Comparison of ENCODE assay signal across 15 cellular contexts in genomic region chr14:74426202-74426582, GRCh38. TPM values are rescaled to one million over a fixed set of nuclear protein-coding genes. Genes with fewer than 3 reads are reported as not detected.
A peak's percentile ranks its signal among the peaks of the same experiment; 100 is the strongest.
DNase-seq lines count a peak whose midpoint lies in the region; ATAC-seq and TF ChIP-seq lines count a peak whose summit lies in the region.
"Had no signal": no experiment of that assay in that cellular context is flagged by ENCODE, and none has a peak within 500 bp of the region (broad histone marks: within the 10 kb centered on the region; RNA-seq: fewer than 3 reads in every experiment).

Gene SYNDIG1L (minus strand): TSS chr14:74426210. CDS start chr14:74409744, 16,466 bp downstream.

- POLR2A ChIA-PET in activated naive CD8-positive, alpha-beta T cell treated with anti-CD3 and anti-CD28 coated beads, Interleukin-2, amount 10 ng/mL, durations not matched to agents 7 days and 5 days (lab: Charles Lee) = no interaction called here

- H3K4me2 ChIP-seq in GM23248 (ENCODE audit: unreplicated experiment) = no peak within 1 kb of the TSS

- no peaks in the 10 kb centered on the region for H4K20me1 ChIP-seq in GM23248 (ENCODE audit: insufficient read depth)

- H3K4me3 ChIP-seq in cardiac muscle cell = peak within 1 kb of the TSS; percentile 26
- H3K4me3 ChIP-seq in stomach = peak within 1 kb of the TSS in 3 of 4 donors; percentile 16 to 31 (median 20)
- no peak within 1 kb of the TSS for H3K4me3 ChIP-seq in Peyer's patch
- no peak within 1 kb of the TSS for H3K4me3 ChIP-seq in GM23248
- H3K4me3 ChIP-seq: heart right ventricle had no signal

- H3K9me2 ChIP-seq in GM23248 (ENCODE audit: insufficient read depth) = no peaks in the 10 kb centered on the region

- peaks cover 9% of the 10 kb centered on the region for H3K27me3 ChIP-seq in cardiac muscle cell
- peaks cover 0 to 64% (median 23%) of the 10 kb centered on the region in 3 donors for H3K27me3 ChIP-seq in stomach
- H3K27me3 ChIP-seq in Peyer's patch = no peaks in the 10 kb centered on the region
- H3K27me3 ChIP-seq in GM23248 (replicated peaks; ENCODE audit: insufficient read depth) = peaks cover 36% of the 10 kb centered on the region

- no peaks in the 10 kb centered on the region for H3K9me3 ChIP-seq in cardiac muscle cell (ENCODE audit: low read depth)
- peaks cover 0 to 7% (median 3%) of the 10 kb centered on the region in 4 donors for H3K9me3 ChIP-seq in stomach
- no peaks in the 10 kb centered on the region for H3K9me3 ChIP-seq in Peyer's patch
- H3K9me3 ChIP-seq in GM23248 (ENCODE audit: low read depth) = no peaks in the 10 kb centered on the region

- peaks cover 40% of the 10 kb centered on the region for H3K27me3 Mint-ChIP-seq in activated naive CD8-positive, alpha-beta T cell treated with anti-CD3 and anti-CD28 coated beads, Interleukin-2, amount 10 ng/mL, durations not matched to agents 7 days and 5 days
- peaks cover 15 to 35% (median 19%) of the 10 kb centered on the region in 3 donors for H3K27me3 Mint-ChIP-seq in immature natural killer cell (ENCODE audit: low read depth in 3 of 3)

- H3K9me3 Mint-ChIP-seq in activated naive CD8-positive, alpha-beta T cell treated with anti-CD3 and anti-CD28 coated beads, Interleukin-2, amount 10 ng/mL, durations not matched to agents 7 days and 5 days = no peaks in the 10 kb centered on the region
- H3K9me3 Mint-ChIP-seq in immature natural killer cell = peaks cover 0 to 3% (median 0%) of the 10 kb centered on the region in 6 donors

- TF ChIP-seq POLR2A in stomach (IDR thresholded peaks at IDR 0.05) (no peak), Peyer's patch (IDR thresholded peaks at IDR 0.05) (no peak)

- no peak for TF ChIP-seq EP300 in stomach (IDR thresholded peaks at IDR 0.05)

- H3F3A ChIP-seq in GM23248 (ENCODE audit: insufficient read depth) = no peaks in the 10 kb centered on the region

- 5 to 18% (median 7%) methylated on average over 4 to 33 of the region's 33 CpGs for WGBS in stomach, 5 donors
- 8 to 12% methylated on average over 18 to 29 of the region's 33 CpGs for WGBS in GM23248 (ENCODE audit: low coverage in 1 of 2, low lambda C conversion rate in 2 of 2, missing lambda C conversion rate in 2 of 2), 2 experiments

- TF ChIP-seq CTCF in cardiac muscle cell (IDR thresholded peaks at IDR 0.05; ENCODE audit: low read depth, low read length) = no peak
- no peak for TF ChIP-seq CTCF in stomach (IDR thresholded peaks at IDR 0.05)
- no peak for TF ChIP-seq CTCF in Peyer's patch (IDR thresholded peaks at IDR 0.05)

- H2AFZ ChIP-seq in GM23248 = no peak within 1 kb of the TSS

- no peak for DNase-seq in cardiac muscle cell (ENCODE audit: low read depth in 1 of 2, low spot score in 1 of 2)
- no peak for DNase-seq in Right ventricle myocardium inferior (ENCODE audit: missing footprints)
- DNase-seq in activated naive CD8-positive, alpha-beta T cell treated with anti-CD3 and anti-CD28 coated beads, Interleukin-2, amount 10 ng/mL, durations not matched to agents 7 days and 5 days = no peak
- DNase-seq in immature natural killer cell = no peak
- DNase-seq in stomach = no peak
- DNase-seq in Peyer's patch = no peak
- no peak for DNase-seq in stimulated activated CD4-positive, alpha-beta T cell treated with anti-CD3 and anti-CD28 coated beads, Interleukin-1b, Interleukin-23, amount 100 ng/mL, for 48 hours
- no peak for DNase-seq in GM23248
- DNase-seq: brain microvascular endothelial cell, mammary epithelial cell, NCI-H446 had no signal

- peaks cover 2% of the 10 kb centered on the region for H3K4me1 Mint-ChIP-seq in activated naive CD8-positive, alpha-beta T cell treated with anti-CD3 and anti-CD28 coated beads, Interleukin-2, amount 10 ng/mL, durations not matched to agents 7 days and 5 days
- H3K4me1 Mint-ChIP-seq in immature natural killer cell = peaks cover 2 to 6% of the 10 kb centered on the region in 2 donors

- no peak within 1 kb of the TSS for H3K9ac ChIP-seq in GM23248

- H3K36me3 ChIP-seq in cardiac muscle cell = no peaks in the 10 kb centered on the region
- H3K36me3 ChIP-seq in stomach = no peaks in the 10 kb centered on the region
- no peaks in the 10 kb centered on the region for H3K36me3 ChIP-seq in Peyer's patch
- no peaks in the 10 kb centered on the region for H3K36me3 ChIP-seq in GM23248 (ENCODE audit: low read depth)
- H3K36me3 ChIP-seq: brain microvascular endothelial cell, heart right ventricle had no signal

- in situ Hi-C loops in GM23248 (cut with MboI) = no loop called here

- no peaks in the 10 kb centered on the region for H3K4me1 ChIP-seq in cardiac muscle cell (ENCODE audit: low read depth)
- H3K4me1 ChIP-seq in stomach = peaks cover 0 to 10% (median 5%) of the 10 kb centered on the region in 4 donors
- peaks cover 0 to 7% (median 0%) of the 10 kb centered on the region in 4 donors for H3K4me1 ChIP-seq in Peyer's patch
- no peaks in the 10 kb centered on the region for H3K4me1 ChIP-seq in GM23248 (ENCODE audit: insufficient read depth)

- intact Hi-C loops in Right ventricle myocardium inferior (cut with DNase I) = no loop called here
- intact Hi-C loops in stomach (cut with DNase I; ENCODE audit: low total_unique reads) = no loop called here

- H3K27ac Mint-ChIP-seq in activated naive CD8-positive, alpha-beta T cell treated with anti-CD3 and anti-CD28 coated beads, Interleukin-2, amount 10 ng/mL, durations not matched to agents 7 days and 5 days = peak within 1 kb of the TSS; percentile 21
- no peak within 1 kb of the TSS for H3K27ac Mint-ChIP-seq in immature natural killer cell

- ATAC-seq in Right ventricle myocardium inferior = no peak
- no peak for ATAC-seq in activated naive CD8-positive, alpha-beta T cell treated with anti-CD3 and anti-CD28 coated beads, Interleukin-2, amount 10 ng/mL, durations not matched to agents 7 days and 5 days (ENCODE audit: low read depth)

- no peaks in the 10 kb centered on the region for H3K36me3 Mint-ChIP-seq in activated naive CD8-positive, alpha-beta T cell treated with anti-CD3 and anti-CD28 coated beads, Interleukin-2, amount 10 ng/mL, durations not matched to agents 7 days and 5 days
- H3K36me3 Mint-ChIP-seq in immature natural killer cell = no peaks in the 10 kb centered on the region

- H3K4me3 Mint-ChIP-seq in activated naive CD8-positive, alpha-beta T cell treated with anti-CD3 and anti-CD28 coated beads, Interleukin-2, amount 10 ng/mL, durations not matched to agents 7 days and 5 days = peak within 1 kb of the TSS; percentile 37
- peak within 1 kb of the TSS in 4 of 5 donors; percentile 34 to 77 (median 50) for H3K4me3 Mint-ChIP-seq in immature natural killer cell

- no peaks in the 10 kb centered on the region for H3K79me2 ChIP-seq in GM23248 (ENCODE audit: insufficient read depth)

- H3K27ac ChIP-seq in cardiac muscle cell (no peak within 1 kb of the TSS), stomach (no peak within 1 kb of the TSS), Peyer's patch (no peak within 1 kb of the TSS), GM23248 (no peak within 1 kb of the TSS)
- H3K27ac ChIP-seq: brain microvascular endothelial cell, heart right ventricle, HL-60 had no signal

RNA-seq across cellular contexts. Expression of gene SYNDIG1L, which starts in this region (rescaled TPM):
- 0.11 and 0.39 TPM in 2 replicates for total RNA-seq in cardiac muscle cell
- polyA plus RNA-seq in cardiac muscle cell = 0.52 TPM in 1 of 2 replicates, not detected in the other
- total RNA-seq in Right ventricle myocardium inferior = not detected
- not detected for total RNA-seq in activated naive CD8-positive, alpha-beta T cell treated with anti-CD3 and anti-CD28 coated beads, Interleukin-2, amount 10 ng/mL, durations not matched to agents 7 days and 5 days
- not detected for polyA plus RNA-seq in immature natural killer cell
- total RNA-seq in stomach = not detected
- polyA plus RNA-seq in stomach = not detected
- total RNA-seq in Peyer's patch = under 1 TPM in 1 of 4 donors, not detected in 3; 0.27 TPM
- not detected in 2 replicates for total RNA-seq in GM23248 (2014; rRNA removed; shearing (Covaris generic))
- not detected in 2 replicates for polyA plus RNA-seq in GM23248 (2016; fragmentation: Nextera tagmentation; extraction: Ambion mirVana)
- total RNA-seq: epithelial cell of proximal tubule, mammary epithelial cell, renal cortical epithelial cell had no signal
- polyA plus RNA-seq: mammary epithelial cell had no signal

Comparison
In these comparisons a context has a peak if more than half of its experiments do, and no peak if none do; other contexts are left out.
1. H3K4me3 ChIP-seq: peak in cardiac muscle cell (single experiment) and stomach (3 of 4); none in Peyer's patch (0 of 4) and GM23248 (single experiment).